In the genomic region with DNA sequence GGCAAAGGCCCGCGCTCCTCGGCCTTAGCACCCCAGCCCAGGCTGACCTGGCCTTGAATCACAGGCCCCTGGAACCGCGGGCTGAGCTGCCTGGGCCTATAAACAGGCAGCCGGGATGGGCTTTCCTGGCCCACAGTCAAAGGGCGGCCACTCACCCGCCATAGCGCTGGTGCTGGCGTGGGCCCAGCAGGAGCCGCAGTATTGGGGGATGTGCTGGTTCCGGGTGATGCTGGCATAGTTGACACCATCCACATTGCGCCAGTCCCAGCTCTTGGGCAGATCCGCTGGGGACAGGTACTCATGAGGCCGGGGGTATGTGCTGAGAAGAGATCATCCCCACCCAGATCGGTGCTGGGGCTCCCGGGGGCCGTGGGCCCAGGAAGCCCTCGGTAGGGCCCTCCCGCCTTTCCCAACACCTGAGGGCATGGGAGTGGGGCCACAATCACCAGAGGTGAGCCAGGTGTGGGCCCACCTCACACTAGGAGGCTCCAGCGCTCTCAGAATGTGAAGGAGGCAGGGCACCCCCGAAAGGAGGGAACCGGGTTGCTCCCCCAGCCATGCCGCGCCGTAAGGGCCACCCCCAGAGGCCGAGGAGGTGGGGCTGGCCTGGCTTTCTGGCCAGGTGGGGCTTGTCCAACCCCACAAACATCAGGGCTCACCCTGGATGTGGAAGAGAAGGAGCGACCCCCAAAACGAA, we compare ENCODE assay signal across 9 cellular contexts. TPM values are rescaled to one million over a fixed set of nuclear protein-coding genes. Genes with fewer than 3 reads are reported as not detected.
DNase-seq lines count a peak whose midpoint lies in the region; ATAC-seq and TF ChIP-seq lines count a peak whose summit lies in the region.
"Had no signal": no experiment of that assay in that cellular context is flagged by ENCODE, and none has a peak within 500 bp of the region (broad histone marks: within the 10 kb centered on the region; RNA-seq: fewer than 3 reads in every experiment).

No MANE protein-coding gene starts in this region.

- H3K4me2 ChIP-seq in neuronal stem cell (ENCODE audit: insufficient read depth, low read length, poor library complexity, severe bottlenecking): peak overlapping the region; percentile 91

- H3K18ac ChIP-seq in neuronal stem cell (ENCODE audit: low read length): peak overlapping the region; percentile 95

- H2BK120ac ChIP-seq in neuronal stem cell (ENCODE audit: low read depth, low read length): no peak overlapping the region

- ATAC-seq in GM18519 (IDR thresholded peaks at IDR 0.05; ENCODE audit: low FRiP score, unreplicated experiment): no peak

- peak overlapping the region; percentile 10 for H2BK15ac ChIP-seq in neuronal stem cell (ENCODE audit: low read length)

- H2BK5ac ChIP-seq in neuronal stem cell (ENCODE audit: low read length): peak overlapping the region; percentile 70

- peak overlapping the region; percentile 77 to 90 (median 86) for H3K27ac ChIP-seq in esophagus squamous epithelium
- H3K27ac ChIP-seq in neuronal stem cell (replicated peaks; ENCODE audit: low read length): no peak overlapping the region

- H2BK12ac ChIP-seq in neuronal stem cell (ENCODE audit: low read length): no peak overlapping the region

- peak overlapping the region; percentile 53 for H4K8ac ChIP-seq in neuronal stem cell (ENCODE audit: low read depth, low read length)

- 4% methylated on average over 14 of the region's 29 CpGs; no CpG with 5 or more reads in 1 of the 2 donors for WGBS in esophagus squamous epithelium, 2 donors
- no CpG with 5 or more reads among the region's 29 CpGs for WGBS in neuronal stem cell (ENCODE audit: extremely low coverage in 2 of 2, insufficient read length in 2 of 2, insufficient replicate concordance in 1 of 2), 2 donors

- peaks cover 5% of the 10 kb centered on the region for H3K79me1 ChIP-seq in neuronal stem cell (ENCODE audit: low read depth, low read length)

- no peaks in the 10 kb centered on the region for H3K9me3 ChIP-seq in esophagus squamous epithelium
- H3K9me3 ChIP-seq in neuronal stem cell (replicated peaks in 1 of 2; ENCODE audit: control insufficient read depth in 2 of 2, insufficient read depth in 1 of 2, low read depth in 1 of 2, low read length in 2 of 2): no peaks in the 10 kb centered on the region

- TF ChIP-seq POLR2A in esophagus squamous epithelium (IDR thresholded peaks at IDR 0.05): no peak

- H3K27me3 ChIP-seq in GM06990 (replicated peaks; ENCODE audit: control insufficient read depth, insufficient read depth, low read length): no peaks in the 10 kb centered on the region
- H3K27me3 ChIP-seq in esophagus squamous epithelium: no peaks in the 10 kb centered on the region
- H3K27me3 ChIP-seq in neuronal stem cell (ENCODE audit: control insufficient read depth in 3 of 3, insufficient read depth in 3 of 3, low read depth in 1 of 3, low read length in 3 of 3): no peaks in the 10 kb centered on the region

- peaks cover 24% of the 10 kb centered on the region for H3K36me3 ChIP-seq in GM06990 (ENCODE audit: control insufficient read depth, insufficient read depth, low read length)
- peaks cover 0 to 20% (median 5%) of the 10 kb centered on the region in 3 donors for H3K36me3 ChIP-seq in esophagus squamous epithelium
- peaks cover 0 to 4% of the 10 kb centered on the region in 2 donors for H3K36me3 ChIP-seq in neuronal stem cell (replicated peaks in 1 of 2; ENCODE audit: control insufficient read depth in 2 of 2, insufficient read depth in 2 of 2, low read length in 2 of 2)

- peak overlapping the region; percentile 82 for H3K23ac ChIP-seq in neuronal stem cell (ENCODE audit: low read depth, low read length, poor library complexity)

- H3K4me3 ChIP-seq in GM06990 (replicated peaks; ENCODE audit: low read depth, low read length) (peak overlapping the region; percentile 76), esophagus squamous epithelium (peak overlapping the region; percentile 52 to 85 (median 66)), neuronal stem cell (ENCODE audit: low read length in 2 of 2) (peak overlapping the region in 1 of 2 donors; percentile 79)

- peak overlapping the region; percentile 88 for H3K9ac ChIP-seq in neuronal stem cell (ENCODE audit: low read depth, low read length, poor library complexity)

- intact Hi-C loops in esophagus squamous epithelium (cut with DNase I): no loop called here

- DNase-seq in GM06990 (ENCODE audit: extremely low read depth, insufficient read length) (peak; percentile 59), RPMI8226 (peak; percentile 34), esophagus squamous epithelium (lab: John Stamatoyannopoulos, UW) (no peak), neuronal stem cell (ENCODE audit: low spot score) (no peak), NCI-H1048 (lab: John Stamatoyannopoulos, UW) (no peak), DMS53 (lab: John Stamatoyannopoulos, UW) (no peak), Ammon's horn (ENCODE audit: low spot score) (no peak)

- TF ChIP-seq CTCF in GM06990 (IDR thresholded peaks at IDR 0.05; ENCODE audit: insufficient read depth, low read length, poor library complexity, severe bottlenecking) (no peak), esophagus squamous epithelium (IDR thresholded peaks at IDR 0.05) (no peak)

- peak overlapping the region; percentile 86 for H3K14ac ChIP-seq in neuronal stem cell (ENCODE audit: low read length)

- H3K4me1 ChIP-seq in esophagus squamous epithelium (peaks cover 30 to 73% (median 47%) of the 10 kb centered on the region in 3 donors), neuronal stem cell (ENCODE audit: control insufficient read depth in 2 of 2, insufficient read depth in 1 of 2, low read depth in 1 of 2, low read length in 2 of 2) (peaks cover 20 to 21% of the 10 kb centered on the region in 2 donors)

- peak overlapping the region; percentile 85 for H2AK5ac ChIP-seq in neuronal stem cell (ENCODE audit: low read depth, low read length)

- H4K91ac ChIP-seq in neuronal stem cell (ENCODE audit: low read depth, low read length, poor library complexity): peak overlapping the region; percentile 16

- H2AFZ ChIP-seq in neuronal stem cell (ENCODE audit: low read length): no peak overlapping the region

- peak overlapping the region; percentile 13 for H3K4ac ChIP-seq in neuronal stem cell (ENCODE audit: low read length)

RNA-seq across cellular contexts. Expression of a gene that starts 0.7 kb away (rescaled TPM):
- total RNA-seq in esophagus squamous epithelium: 10 to 100 TPM; 22.3 to 89.7 (median 57.2) TPM
- polyA plus RNA-seq in neuronal stem cell (2013, experiment 1 of 2): 32.2 TPM
- polyA plus RNA-seq in neuronal stem cell (2013, experiment 2 of 2): 31.5 TPM

RNA-seq across cellular contexts. Expression of a gene that starts 12.9 kb away (rescaled TPM):
- total RNA-seq in esophagus squamous epithelium: under 1 TPM in 1 of 4 donors, not detected in 3; 0.19 TPM
- not detected for polyA plus RNA-seq in neuronal stem cell (2013, experiment 1 of 2)
- not detected for polyA plus RNA-seq in neuronal stem cell (2013, experiment 2 of 2)
- total RNA-seq: SK-MEL-5 had no signal

RNA-seq across cellular contexts. Expression of a gene that starts 25.3 kb away (rescaled TPM):
- 10 to 100 TPM; 40.5 to 64.3 (median 49.9) TPM for total RNA-seq in esophagus squamous epithelium
- polyA plus RNA-seq in neuronal stem cell (2013, experiment 1 of 2): 55.6 TPM
- polyA plus RNA-seq in neuronal stem cell (2013, experiment 2 of 2): 57.2 TPM

RNA-seq across cellular contexts. Expression of a gene that starts 25.8 kb away (rescaled TPM):
- 10 to 100 TPM; 11.6 to 35.5 (median 26.0) TPM for total RNA-seq in esophagus squamous epithelium
- polyA plus RNA-seq in neuronal stem cell (2013, experiment 1 of 2): 74.0 TPM
- polyA plus RNA-seq in neuronal stem cell (2013, experiment 2 of 2): 75.8 TPM

RNA-seq across cellular contexts. Expression of a gene that starts 36.3 kb away (rescaled TPM):
- total RNA-seq in esophagus squamous epithelium: 10 to 100 TPM; 44.7 to 73.1 (median 68.5) TPM
- 21.2 TPM for polyA plus RNA-seq in neuronal stem cell (2013, experiment 1 of 2)
- 21.3 TPM for polyA plus RNA-seq in neuronal stem cell (2013, experiment 2 of 2)

Comparison
In these comparisons a context has a peak if more than half of its experiments do, and no peak if none do; other contexts are left out.
1. DNase-seq: peak in GM06990 (single experiment) and RPMI8226 (single experiment); none in esophagus squamous epithelium (single experiment), neuronal stem cell (single experiment), NCI-H1048 (single experiment), DMS53 (single experiment) and Ammon's horn (single experiment).